ENCODE assay signal across 1 cellular context in genomic region chr20:19964289-19965263, GRCh38.
TF ChIP-seq lines count a peak whose summit lies in the region.

No MANE protein-coding gene starts in this region.

TF ChIP-seq in HepG2, 621 proteins besides CTCF, POLR2A, EP300 and RAD21 (continued from another document and continues in another):
- TF ChIP-seq ZNF407 (CRISPR knock-in tag; IDR thresholded peaks at IDR 0.05; ENCODE audit: not compliant biosample characterization) (peak; percentile 99), ZNF256 (CRISPR knock-in tag; conservative IDR thresholded peaks at IDR 0.05) (peak; percentile 99), ZSCAN29 (CRISPR knock-in tag; conservative IDR thresholded peaks at IDR 0.05) (peak; percentile 98), ZNF235 (CRISPR knock-in tag; IDR thresholded peaks at IDR 0.05; ENCODE audit: borderline replicate concordance) (no peak; the same call in 1 of the 2 replicates), ZNF577 (CRISPR knock-in tag; IDR thresholded peaks at IDR 0.05; ENCODE audit: borderline replicate concordance, low read depth) (0 out of 2 replicates have a peak, but pooled peaks have one; percentile 74), ZNF276 (CRISPR knock-in tag; IDR thresholded peaks at IDR 0.05; ENCODE audit: low read depth) (peak; percentile 99), HHEX (CRISPR knock-in tag; IDR thresholded peaks at IDR 0.05) (peak; percentile 82), ZNF317 (CRISPR knock-in tag; IDR thresholded peaks at IDR 0.05) (peak; percentile 97), ZNF44 (CRISPR knock-in tag; IDR thresholded peaks at IDR 0.05) (peak; percentile 97; the same call in 1 of the 2 replicates), IRF9 (CRISPR knock-in tag; IDR thresholded peaks at IDR 0.05; ENCODE audit: borderline replicate concordance) (peak; percentile 100), ZBTB21 (CRISPR knock-in tag; IDR thresholded peaks at IDR 0.05) (peak; percentile 89), ZNF709 (CRISPR knock-in tag; IDR thresholded peaks at IDR 0.05) (peak; percentile 100), SMAD9 (CRISPR knock-in tag; IDR thresholded peaks at IDR 0.05) (peak; percentile 100), ZBTB3 (CRISPR knock-in tag; IDR thresholded peaks at IDR 0.05; ENCODE audit: borderline replicate concordance, low read depth) (peak; percentile 100), DBP (CRISPR knock-in tag; IDR thresholded peaks at IDR 0.05; ENCODE audit: not compliant biosample characterization) (peak; percentile 99), MXD4 (CRISPR knock-in tag; IDR thresholded peaks at IDR 0.05) (peak; percentile 100), ZNF772 (CRISPR knock-in tag; IDR thresholded peaks at IDR 0.05) (peak; percentile 100), MXI1 (IDR thresholded peaks at IDR 0.05; ENCODE audit: borderline replicate concordance, low read depth, low read length) (peak; percentile 99), RFXAP (CRISPR knock-in tag; IDR thresholded peaks at IDR 0.05; ENCODE audit: borderline replicate concordance) (peak; percentile 98), CHCHD3 (CRISPR knock-in tag; IDR thresholded peaks at IDR 0.05) (peak; percentile 99), REXO4 (CRISPR knock-in tag; IDR thresholded peaks at IDR 0.05; ENCODE audit: borderline replicate concordance) (peak; percentile 99), BORCS8-MEF2B (CRISPR knock-in tag; IDR thresholded peaks at IDR 0.05) (peak; percentile 100), ZNF530 (CRISPR knock-in tag; IDR thresholded peaks at IDR 0.05; ENCODE audit: low read depth) (peak; percentile 97), BCL6 (CRISPR knock-in tag; IDR thresholded peaks at IDR 0.05) (peak; percentile 97), NFYC (CRISPR knock-in tag; IDR thresholded peaks at IDR 0.05) (peak; percentile 74), ZNF768 (CRISPR knock-in tag; IDR thresholded peaks at IDR 0.05) (peak; percentile 52; the same call in 1 of the 2 replicates), ZNF24 (IDR thresholded peaks at IDR 0.05) (no peak), ZNF225 (CRISPR knock-in tag; IDR thresholded peaks at IDR 0.05) (peak; percentile 100; the same call in 1 of the 2 replicates), WIZ (CRISPR knock-in tag; IDR thresholded peaks at IDR 0.05) (peak; percentile 99), HOMEZ (CRISPR knock-in tag; IDR thresholded peaks at IDR 0.05; ENCODE audit: low read depth) (peak; percentile 99), RXRA (CRISPR knock-in tag; IDR thresholded peaks at IDR 0.05) (peak; percentile 98), ZBTB4 (CRISPR knock-in tag; IDR thresholded peaks at IDR 0.05; ENCODE audit: borderline replicate concordance) (peak; percentile 100), HMG20A (CRISPR knock-in tag; IDR thresholded peaks at IDR 0.05; ENCODE audit: borderline replicate concordance) (peak; percentile 100), PCBP2 (optimal IDR thresholded peaks at IDR 0.05; ENCODE audit: low read depth, low read length, poor library complexity, severe bottlenecking) (no peak), HNRNPL (IDR thresholded peaks at IDR 0.05; ENCODE audit: low read depth, low read length) (no peak), DPF2 (CRISPR knock-in tag; IDR thresholded peaks at IDR 0.05; ENCODE audit: borderline replicate concordance, low read depth) (peak; percentile 100), TCF7 (IDR thresholded peaks at IDR 0.05; ENCODE audit: low read depth) (peak; percentile 89), ZNF766 (CRISPR knock-in tag; IDR thresholded peaks at IDR 0.05; ENCODE audit: borderline replicate concordance) (peak; percentile 100), FOXP4 (CRISPR knock-in tag; IDR thresholded peaks at IDR 0.05) (peak; percentile 100), ZNF282 (IDR thresholded peaks at IDR 0.05; ENCODE audit: partially characterized antibody) (no peak), POLR2G (IDR thresholded peaks at IDR 0.05; ENCODE audit: low read depth, low read length) (0 out of 2 replicates have a peak, but pooled peaks have one; percentile 43), HDAC1 (CRISPR knock-in tag; IDR thresholded peaks at IDR 0.05) (peak; percentile 100), ZNF724P (CRISPR knock-in tag; IDR thresholded peaks at IDR 0.05; ENCODE audit: borderline replicate concordance) (peak; percentile 100), ZFX (CRISPR knock-in tag; IDR thresholded peaks at IDR 0.05; ENCODE audit: low read depth) (peak; percentile 93), AKAP8 (CRISPR knock-in tag; IDR thresholded peaks at IDR 0.05) (peak; percentile 98), CBX2 (IDR thresholded peaks at IDR 0.05; ENCODE audit: low read depth, low read length) (no peak), CBX2 (CRISPR knock-in tag; IDR thresholded peaks at IDR 0.05; ENCODE audit: low read depth) (peak; percentile 100)
